In the genomic region with DNA sequence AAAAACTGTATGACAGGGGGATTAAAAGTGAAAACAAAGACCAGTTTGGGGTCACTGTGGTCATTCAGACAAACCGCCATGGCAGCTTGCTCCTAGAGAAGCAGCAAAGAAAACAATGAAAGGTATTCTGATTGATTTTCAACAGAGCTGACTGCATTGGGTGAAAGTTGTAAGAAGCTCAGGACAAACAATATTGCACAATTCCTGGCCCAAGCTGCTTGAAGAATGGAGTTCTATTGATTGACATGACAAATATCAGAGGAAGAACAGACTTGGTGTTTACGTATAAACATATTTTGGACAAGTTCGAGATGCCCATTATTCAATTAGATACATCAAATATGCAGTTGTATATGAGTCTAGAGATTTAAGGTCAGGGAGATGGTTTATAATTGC, we compare ENCODE assay signal across 12 cellular contexts.
DNase-seq lines count a peak whose midpoint lies in the region; ATAC-seq and TF ChIP-seq lines count a peak whose summit lies in the region.
"Had no signal": no experiment of that assay in that cellular context is flagged by ENCODE, and none has a peak within 500 bp of the region (broad histone marks: within the 10 kb centered on the region; RNA-seq: fewer than 3 reads in every experiment).

No MANE protein-coding gene starts in this region.

- peaks cover 1% of the 10 kb centered on the region for H3K9me3 Mint-ChIP-seq in activated CD4-positive, alpha-beta memory T cell treated with anti-CD3 and anti-CD28 coated beads, Interleukin-2, amount 10 ng/mL, durations not matched to agents 7 days and 5 days
- H3K9me3 Mint-ChIP-seq in type B pancreatic cell = no peaks in the 10 kb centered on the region

- peak overlapping the region; percentile 100 for H3K27ac Mint-ChIP-seq in activated CD4-positive, alpha-beta memory T cell treated with anti-CD3 and anti-CD28 coated beads, Interleukin-2, amount 10 ng/mL, durations not matched to agents 7 days and 5 days
- H3K27ac Mint-ChIP-seq in type B pancreatic cell = peak overlapping the region; percentile 98

- peak overlapping the region; percentile 88 to 95 for H3K27ac ChIP-seq in right atrium auricular region
- H3K27ac ChIP-seq: vagina had no signal

- H3K27me3 ChIP-seq in right atrium auricular region = no peaks in the 10 kb centered on the region
- H3K27me3 ChIP-seq: adrenal gland, vagina had no signal

- POLR2A ChIA-PET in activated CD4-positive, alpha-beta memory T cell treated with anti-CD3 and anti-CD28 coated beads, Interleukin-2, amount 10 ng/mL, durations not matched to agents 7 days and 5 days (lab: Charles Lee) = interaction anchor here (0.7 to 22.9 kb wide), 19 partner anchors 5 to 1869 kb away, joined by 3 to 2531 read pairs (median 44); a partner anchor contains a TSS

- no peaks in the 10 kb centered on the region for H3K9me3 ChIP-seq in right atrium auricular region
- H3K9me3 ChIP-seq: adrenal gland, vagina had no signal

- H3K36me3 ChIP-seq in right atrium auricular region = no peaks in the 10 kb centered on the region
- H3K36me3 ChIP-seq: adrenal gland, vagina had no signal

- intact Hi-C loops in left ventricle myocardium superior (cut with micrococcal nuclease) = no loop called here

- H3K36me3 Mint-ChIP-seq in activated CD4-positive, alpha-beta memory T cell treated with anti-CD3 and anti-CD28 coated beads, Interleukin-2, amount 10 ng/mL, durations not matched to agents 7 days and 5 days (ENCODE audit: low read depth) = peaks cover 3% of the 10 kb centered on the region
- H3K36me3 Mint-ChIP-seq in type B pancreatic cell = no peaks in the 10 kb centered on the region
- H3K36me3 Mint-ChIP-seq: CD14-positive monocyte had no signal

- H3K4me3 ChIP-seq in right atrium auricular region = no peak overlapping the region
- H3K4me3 ChIP-seq: adrenal gland, vagina had no signal

- H3K4me1 ChIP-seq in right atrium auricular region = peaks cover 0 to 28% of the 10 kb centered on the region in 2 donors

- no peak for TF ChIP-seq CTCF in right atrium auricular region (IDR thresholded peaks at IDR 0.05)
- TF ChIP-seq CTCF in type B pancreatic cell (conservative IDR thresholded peaks at IDR 0.05) = no peak

- no peak for ATAC-seq in left ventricle myocardium superior

- CTCF ChIA-PET in activated CD4-positive, alpha-beta memory T cell treated with anti-CD3 and anti-CD28 coated beads, Interleukin-2, amount 10 ng/mL, durations not matched to agents 7 days and 5 days (lab: Charles Lee) = interaction anchor here (1.0 to 3.7 kb wide), 3 partner anchors 8 to 21 kb away, joined by 3 to 31 read pairs (median 4); a partner anchor contains a TSS

- H3K4me3 Mint-ChIP-seq in activated CD4-positive, alpha-beta memory T cell treated with anti-CD3 and anti-CD28 coated beads, Interleukin-2, amount 10 ng/mL, durations not matched to agents 7 days and 5 days = no peak overlapping the region
- H3K4me3 Mint-ChIP-seq in type B pancreatic cell = peak overlapping the region; percentile 30
- H3K4me3 Mint-ChIP-seq: CD14-positive monocyte had no signal

- H3K27me3 Mint-ChIP-seq in activated CD4-positive, alpha-beta memory T cell treated with anti-CD3 and anti-CD28 coated beads, Interleukin-2, amount 10 ng/mL, durations not matched to agents 7 days and 5 days = peaks cover 2% of the 10 kb centered on the region
- peaks cover 4% of the 10 kb centered on the region for H3K27me3 Mint-ChIP-seq in type B pancreatic cell

- peaks cover 77% of the 10 kb centered on the region for H3K4me1 Mint-ChIP-seq in activated CD4-positive, alpha-beta memory T cell treated with anti-CD3 and anti-CD28 coated beads, Interleukin-2, amount 10 ng/mL, durations not matched to agents 7 days and 5 days
- peaks cover 37% of the 10 kb centered on the region for H3K4me1 Mint-ChIP-seq in type B pancreatic cell (ENCODE audit: unreplicated experiment)

- no peak for DNase-seq in right atrium auricular region (ENCODE audit: low spot score)
- no peak for DNase-seq in left ventricle myocardium superior
- no peak for DNase-seq in activated CD4-positive, alpha-beta memory T cell treated with anti-CD3 and anti-CD28 coated beads, Interleukin-2, amount 10 ng/mL, durations not matched to agents 7 days and 5 days
- DNase-seq in iris pigment epithelial cell (ENCODE audit: low read depth) = peak; percentile 24
- no peak for DNase-seq in type B pancreatic cell (ENCODE audit: extremely low spot score, unreplicated experiment)
- DNase-seq in KG1 (lab: John Stamatoyannopoulos, UW) = no peak
- DNase-seq in C1 segment of cervical spinal cord (lab: John Stamatoyannopoulos, UW) = no peak
- DNase-seq in stimulated activated CD4-positive, alpha-beta T cell treated with anti-CD3 and anti-CD28 coated beads, Interleukin-2, amount 100 ng/mL, for 48 hours = no peak
- DNase-seq: adrenal gland, NCI-H1930 had no signal
